In genomic region chr3:195820186-195820585, GRCh38 we compare ENCODE assay signal across 28 cellular contexts. TPM values are rescaled to one million over a fixed set of nuclear protein-coding genes. Genes with fewer than 3 reads are reported as not detected.
"Had no signal": no experiment of that assay in that cellular context is flagged by ENCODE, and none has a peak within 500 bp of the region (broad histone marks: within the 10 kb centered on the region; RNA-seq: fewer than 3 reads in every experiment).

No MANE protein-coding gene starts in this region.

- H3K36me3 ChIP-seq: brain microvascular endothelial cell, gastrocnemius medialis, right lobe of liver, stomach, thyroid gland, upper lobe of right lung had no signal

- H3K4me1 ChIP-seq: upper lobe of right lung had no signal

- DNase-seq: activated CD4-positive, alpha-beta memory T cell treated with anti-CD3 and anti-CD28 coated beads, Interleukin-2, amount 10 ng/mL, durations not matched to agents 7 days and 5 days; activated CD4-positive, alpha-beta T cell treated with anti-CD3 and anti-CD28 coated beads for 1 hour; activated CD4-positive, alpha-beta T cell treated with anti-CD3 and anti-CD28 coated beads, Interleukin-2, amount 10 ng/mL, durations not matched to agents 7 days and 5 days; activated CD8-positive, alpha-beta memory T cell treated with anti-CD3 and anti-CD28 coated beads, Interleukin-2, amount 50 U/mL, for 48 hours; activated gamma-delta T cell; activated naive CD4-positive, alpha-beta T cell treated with anti-CD3 and anti-CD28 coated beads, Interleukin-2, amount 10 ng/mL, durations not matched to agents 7 days and 5 days; activated T-cell treated with anti-CD3 and anti-CD28 coated beads, Interleukin-2, amount 50 U/mL, for 24 hours; amniotic stem cell; brain microvascular endothelial cell; central memory CD4-positive, alpha-beta T cell; dermis blood vessel endothelial cell; effector CD8-positive, alpha-beta T cell; erythroblast; gastrocnemius medialis; glutamatergic neuron; left ventricle myocardium superior; stimulated activated CD4-positive, alpha-beta T cell treated with anti-CD3 and anti-CD28 coated beads, Interleukin-2, amount 100 ng/mL, for 48 hours; stomach; T-helper 2 cell; thyroid gland; upper lobe of right lung had no signal

- H3K4me3 ChIP-seq: gastrocnemius medialis, right lobe of liver, stomach, thyroid gland, upper lobe of right lung had no signal

- H3K27ac ChIP-seq: brain microvascular endothelial cell, gastrocnemius medialis, right lobe of liver, stomach, thyroid gland, upper lobe of right lung had no signal

- FAIRE-seq: astrocyte, islet of Langerhans had no signal

- ATAC-seq: gastrocnemius medialis, left ventricle myocardium superior, upper lobe of right lung, WTC11 had no signal

- H3K9me3 Mint-ChIP-seq: activated CD4-positive, alpha-beta T cell treated with anti-CD3 and anti-CD28 coated beads, Interleukin-2, amount 10 ng/mL, durations not matched to agents 7 days and 5 days; activated T-cell treated with anti-CD3 and anti-CD28 coated beads, Interleukin-2, amount 50 U/mL, for 24 hours; nephron; WTC11 had no signal

- H3K36me3 Mint-ChIP-seq: WTC11 had no signal

- H3K27me3 ChIP-seq: brain microvascular endothelial cell, right lobe of liver, thyroid gland, upper lobe of right lung had no signal

- H3K9me3 ChIP-seq: gastrocnemius medialis, right lobe of liver, stomach, thyroid gland, upper lobe of right lung had no signal

- H3K27ac Mint-ChIP-seq: activated CD4-positive, alpha-beta memory T cell treated with anti-CD3 and anti-CD28 coated beads, Interleukin-2, amount 10 ng/mL, durations not matched to agents 7 days and 5 days; activated CD4-positive, alpha-beta T cell treated with anti-CD3 and anti-CD28 coated beads, Interleukin-2, amount 10 ng/mL, durations not matched to agents 7 days and 5 days; activated naive CD4-positive, alpha-beta T cell treated with anti-CD3 and anti-CD28 coated beads, Interleukin-2, amount 10 ng/mL, durations not matched to agents 7 days and 5 days; activated T-cell treated with anti-CD3 and anti-CD28 coated beads, Interleukin-2, amount 50 U/mL, for 24 hours; nephron; WTC11 had no signal

RNA-seq across cellular contexts. Expression of gene MUC4, which starts 8.5 kb away (rescaled TPM):
- total RNA-seq: left ventricle myocardium superior, lung microvascular endothelial cell, osteoblast had no signal
